31 cellular contexts compared by ENCODE assay signal in the genomic region with DNA sequence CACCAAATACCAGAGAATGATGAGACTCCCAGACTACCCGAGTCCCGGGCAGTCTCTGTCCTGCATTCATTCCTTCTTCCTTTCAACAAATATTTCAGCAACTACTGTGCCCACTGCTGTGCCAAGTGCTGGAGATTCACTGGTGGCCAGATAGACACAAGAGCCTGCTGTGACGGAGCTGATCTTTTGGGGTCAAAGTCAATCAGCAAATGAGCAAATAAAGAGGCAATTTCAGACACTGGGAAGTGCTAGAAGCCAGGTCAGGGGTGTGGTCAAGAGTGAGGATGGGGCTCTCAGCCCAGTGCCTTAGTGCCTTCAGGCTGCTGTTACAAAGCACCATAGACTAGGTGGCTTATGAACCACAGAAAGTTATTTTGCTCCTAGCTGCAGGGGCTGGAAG.
"Had no signal": no experiment of that assay in that cellular context is flagged by ENCODE, and none has a peak within 500 bp of the region (broad histone marks: within the 10 kb centered on the region; RNA-seq: fewer than 3 reads in every experiment).

No MANE protein-coding gene starts in this region.

- DNase-seq: activated B cell treated with CpG ODN at 0.5 μM for 24 hours; activated CD4-positive, alpha-beta memory T cell treated with anti-CD3 and anti-CD28 coated beads, Interleukin-2, amount 10 ng/mL, durations not matched to agents 7 days and 5 days; activated CD4-positive, alpha-beta T cell treated with anti-CD3 and anti-CD28 coated beads for 36 hours; activated CD4-positive, alpha-beta T cell treated with anti-CD3 and anti-CD28 coated beads, Interleukin-2, amount 10 ng/mL, durations not matched to agents 7 days and 5 days; activated CD4-positive, alpha-beta T cell treated with anti-CD3 and anti-CD28 coated beads, Interleukin-2, amount 50 U/mL, for 4 hours; activated CD4-positive, CD25-positive, alpha-beta regulatory T cell treated with anti-CD3 and anti-CD28 coated beads, Interleukin-2, amount 50 U/mL, for 72 hours; activated CD8-positive, alpha-beta memory T cell treated with anti-CD3 and anti-CD28 coated beads, Interleukin-2, amount 50 U/mL, for 48 hours; activated gamma-delta T cell; activated naive CD4-positive, alpha-beta T cell; activated naive CD4-positive, alpha-beta T cell treated with anti-CD3 and anti-CD28 coated beads, Interleukin-2, amount 10 ng/mL, durations not matched to agents 7 days and 5 days; activated naive CD8-positive, alpha-beta T cell treated with anti-CD3 and anti-CD28 coated beads, Interleukin-2, amount 10 ng/mL, durations not matched to agents 7 days and 5 days; activated T-cell treated with anti-CD3 and anti-CD28 coated beads for 4 hours; activated T-cell treated with anti-CD3 and anti-CD28 coated beads, Interleukin-2, amount 50 U/mL, for 24 hours; activated T-cell treated with anti-CD3 and anti-CD28 coated beads, Interleukin-2, amount 50 U/mL, for 72 hours; central memory CD4-positive, alpha-beta T cell; cerebellar nuclear complex; colonic mucosa; effector CD8-positive, alpha-beta T cell; esophagus squamous epithelium; T-helper 1 cell; T-helper 17 cell; T1000; WERI-Rb-1 had no signal

- FAIRE-seq: endometrium, endothelial cell of umbilical vein, frontal cortex had no signal

- H3K36me3 ChIP-seq: ascending aorta, breast epithelium, cardiac muscle cell, colonic mucosa, esophagus squamous epithelium, WERI-Rb-1 had no signal

- H3K9me3 ChIP-seq: colonic mucosa had no signal

- H3K4me3 ChIP-seq: ascending aorta, breast epithelium, cardiac muscle cell, colonic mucosa, esophagus squamous epithelium had no signal

- ATAC-seq: activated CD4-positive, alpha-beta T cell treated with anti-CD3 and anti-CD28 coated beads for 36 hours; activated naive CD4-positive, alpha-beta T cell treated with anti-CD3 and anti-CD28 coated beads, Interleukin-2, amount 50 U/mL, for 72 hours; activated T-cell treated with anti-CD3 and anti-CD28 coated beads, Interleukin-2, amount 50 U/mL, for 72 hours; T-helper 17 cell had no signal

- H3K27ac ChIP-seq: ascending aorta, breast epithelium, cardiac muscle cell, colonic mucosa, epithelial cell of prostate, esophagus squamous epithelium, WERI-Rb-1 had no signal

- H3K27me3 ChIP-seq: ascending aorta, breast epithelium, cardiac muscle cell, colonic mucosa, esophagus squamous epithelium had no signal

- H3K4me1 ChIP-seq: ascending aorta, breast epithelium, colonic mucosa, esophagus squamous epithelium had no signal
